In genomic region chr10:73997479-73997805, GRCh38 we compare ENCODE assay signal across 1 cellular context.
TF ChIP-seq lines count a peak whose summit lies in the region.

No MANE protein-coding gene starts in this region.

TF ChIP-seq in K562, 482 proteins besides CTCF, POLR2A, EP300 and RAD21 (continued from another document and continues in another):
- TF ChIP-seq FOXP4 (CRISPR knock-in tag; IDR thresholded peaks at IDR 0.05; ENCODE audit: borderline replicate concordance) (no peak), ZBED1 (IDR thresholded peaks at IDR 0.05) (no peak), MCM5 (IDR thresholded peaks at IDR 0.05; ENCODE audit: low read depth) (no peak), CHD7 (IDR thresholded peaks at IDR 0.05; ENCODE audit: low read depth, low read length) (no peak), ZBTB43 (CRISPR knock-in tag; IDR thresholded peaks at IDR 0.05) (no peak), SRF (CRISPR knock-in tag; IDR thresholded peaks at IDR 0.05) (no peak), GABPB2 (CRISPR knock-in tag; conservative IDR thresholded peaks at IDR 0.05) (no peak), TARDBP (IDR thresholded peaks at IDR 0.05) (no peak; the same call in 1 of the 2 replicates), ETV5 (CRISPR knock-in tag; IDR thresholded peaks at IDR 0.05; ENCODE audit: low read depth) (no peak), ELK1 (CRISPR knock-in tag; IDR thresholded peaks at IDR 0.05) (no peak), ETV6 (IDR thresholded peaks at IDR 0.05; ENCODE audit: borderline replicate concordance in 1 of 2, low read depth in 2 of 2, low read length in 1 of 2) (no peak), ETV6 (CRISPR knock-in tag; IDR thresholded peaks at IDR 0.05; ENCODE audit: borderline replicate concordance) (no peak), ZNF347 (CRISPR knock-in tag; IDR thresholded peaks at IDR 0.05; ENCODE audit: low read depth) (no peak), KLF16 (IDR thresholded peaks at IDR 0.05) (no peak), NR1H2 (CRISPR knock-in tag; IDR thresholded peaks at IDR 0.05) (no peak), KDM1A (IDR thresholded peaks at IDR 0.05) (no peak), ZEB2 (IDR thresholded peaks at IDR 0.05) (no peak), HNRNPK (IDR thresholded peaks at IDR 0.05; ENCODE audit: low read depth, low read length, poor library complexity, severe bottlenecking) (no peak), GABPA (tag; conservative IDR thresholded peaks at IDR 0.05; ENCODE audit: low read depth) (no peak), ZC3H11A (IDR thresholded peaks at IDR 0.05; ENCODE audit: low read depth, low read length) (no peak), SMARCA4 (IDR thresholded peaks at IDR 0.05) (peak; percentile 52; the same call in 1 of the 2 replicates), CEBPZ (IDR thresholded peaks at IDR 0.05; ENCODE audit: borderline replicate concordance, low read depth, low read length) (no peak), NFXL1 (CRISPR knock-in tag; IDR thresholded peaks at IDR 0.05) (no peak), NCOA4 (IDR thresholded peaks at IDR 0.05; ENCODE audit: partially characterized antibody) (no peak), ZNF232 (CRISPR knock-in tag; IDR thresholded peaks at IDR 0.05) (no peak), RBM34 (IDR thresholded peaks at IDR 0.05; ENCODE audit: borderline replicate concordance, insufficient read depth, low read length) (no peak), MYBL2 (IDR thresholded peaks at IDR 0.05; ENCODE audit: low read depth) (no peak), MYBL2 (CRISPR knock-in tag; IDR thresholded peaks at IDR 0.05; ENCODE audit: borderline replicate concordance) (no peak), SMARCB1 (IDR thresholded peaks at IDR 0.05; ENCODE audit: insufficient read length, low read depth) (no peak), TEAD1 (CRISPR knock-in tag; IDR thresholded peaks at IDR 0.05) (no peak), CBX3 (IDR thresholded peaks at IDR 0.05; ENCODE audit: borderline replicate concordance in 1 of 2, low read length in 2 of 2) (peak in 1 of 2 experiments; percentile 38; a peak in 1 of 3 replicates), ZNF512 (tag; IDR thresholded peaks at IDR 0.05) (no peak), SREBF2 (CRISPR knock-in tag; IDR thresholded peaks at IDR 0.05) (no peak), MBD1 (CRISPR knock-in tag; IDR thresholded peaks at IDR 0.05) (no peak), SP1 (CRISPR knock-in tag; IDR thresholded peaks at IDR 0.05) (no peak), HOXB6 (CRISPR knock-in tag; IDR thresholded peaks at IDR 0.05; ENCODE audit: borderline replicate concordance) (0 out of 2 replicates have a peak, but pooled peaks have one; percentile 42), ZNF655 (CRISPR knock-in tag; IDR thresholded peaks at IDR 0.05) (no peak)
